8 cellular contexts compared by ENCODE assay signal in the genomic region with DNA sequence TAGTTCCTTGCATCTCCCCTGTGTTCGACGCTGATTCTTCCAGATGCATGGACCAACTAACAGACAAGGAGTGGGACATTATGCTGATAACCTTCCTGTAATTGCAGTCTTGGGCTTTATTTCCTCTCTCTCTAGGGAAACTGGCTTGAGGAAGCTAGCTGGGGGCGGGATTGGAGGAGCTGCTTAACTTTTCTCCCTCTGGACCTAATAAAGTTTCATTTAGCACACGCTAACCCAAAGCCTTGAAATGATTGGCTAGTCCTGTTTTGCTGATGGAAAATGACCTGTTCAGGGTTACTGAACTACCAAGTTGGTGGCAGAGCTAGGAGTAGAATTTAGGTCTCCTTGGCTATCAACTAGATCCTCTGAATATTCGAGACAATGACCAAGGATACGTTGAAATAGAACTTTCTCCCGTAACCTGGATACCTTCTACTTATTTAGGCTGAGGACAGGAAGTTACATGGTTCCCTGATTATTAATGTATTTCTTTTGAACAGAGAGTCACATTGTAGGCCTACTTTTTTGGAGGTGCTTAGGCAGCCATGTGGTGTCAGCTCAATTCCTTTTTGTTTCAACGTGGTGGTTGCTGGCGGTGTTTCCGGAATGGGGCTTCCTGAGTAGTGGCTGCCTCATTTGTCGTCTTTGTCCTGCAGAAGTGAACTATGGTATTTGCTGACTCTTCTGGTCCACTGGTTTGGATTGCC. TPM values are rescaled to one million over a fixed set of nuclear protein-coding genes. Genes with fewer than 3 reads are reported as not detected.
DNase-seq lines count a peak whose midpoint lies in the region; TF ChIP-seq lines count a peak whose summit lies in the region.

No MANE protein-coding gene starts in this region.

- POLR2A ChIA-PET in BJ (lab: Charles Lee), result no interaction called here

- H3K27me3 ChIP-seq in BJ (ENCODE audit: control insufficient read depth, insufficient read depth, low read length) (no peaks in the 10 kb centered on the region), Karpas-422 (ENCODE audit: low read length) (no peaks in the 10 kb centered on the region), muscle layer of duodenum (ENCODE audit: low read depth, low read length) (no peaks in the 10 kb centered on the region), ovary (no peaks in the 10 kb centered on the region)

- peaks cover 45% of the 10 kb centered on the region for H3K4me1 ChIP-seq in Karpas-422 (ENCODE audit: low read length)
- peaks cover 10 to 32% of the 10 kb centered on the region in 2 donors for H3K4me1 ChIP-seq in muscle layer of duodenum (ENCODE audit: control insufficient read depth in 1 of 2, insufficient read depth in 2 of 2, low read length in 2 of 2)
- peaks cover 3% of the 10 kb centered on the region for H3K4me1 ChIP-seq in ovary (ENCODE audit: insufficient read depth)

- H2AFZ ChIP-seq in Karpas-422 (ENCODE audit: low read length), result no peak overlapping the region

- H3K4me2 ChIP-seq in Karpas-422 (ENCODE audit: low read depth, low read length, poor library complexity, severe bottlenecking), result peak overlapping the region; percentile 77

- H4K20me1 ChIP-seq in Karpas-422 (ENCODE audit: insufficient read depth, low read depth, low read length), result peaks cover 46% of the 10 kb centered on the region

- intact Hi-C loops in ovary (cut with DNase I), result no loop called here

- CTCF ChIA-PET in BJ (lab: Yijun Ruan, JAX), result interaction anchor here (1.0 kb wide), 1 partner anchor 19 kb away, joined by 3 read pairs; no protein-coding TSS in a partner anchor

- H3K9me3 ChIP-seq in Karpas-422 (ENCODE audit: low read length) (no peaks in the 10 kb centered on the region), muscle layer of duodenum (ENCODE audit: control insufficient read depth in 1 of 2, low read length in 2 of 2) (no peaks in the 10 kb centered on the region), ovary (no peaks in the 10 kb centered on the region)

- in situ Hi-C loops in astrocyte of the spinal cord (cut with HindIII; ENCODE audit: low sequenced_read_pairs), result no loop called here

- TF ChIP-seq POLR2A in ovary (IDR thresholded peaks at IDR 0.05), result no peak

- TF ChIP-seq EP300 in ovary (IDR thresholded peaks at IDR 0.05), result no peak

- H3K4me3 ChIP-seq in BJ (ENCODE audit: low read depth, low read length) (peak overlapping the region; percentile 86), Karpas-422 (ENCODE audit: low read length) (peak overlapping the region; percentile 91), astrocyte of the spinal cord (ENCODE audit: low read depth, low read length) (peak overlapping the region; percentile 90), muscle layer of duodenum (ENCODE audit: low read depth in 1 of 2, low read length in 2 of 2) (peak overlapping the region; percentile 80 to 85), ovary (no peak overlapping the region)

- H3K79me2 ChIP-seq in Karpas-422 (ENCODE audit: low read length), result peaks cover 67% of the 10 kb centered on the region

- H3K9ac ChIP-seq in Karpas-422 (ENCODE audit: low read length), result peak overlapping the region; percentile 94

- no peak overlapping the region for H3K27ac ChIP-seq in Karpas-422 (ENCODE audit: low read length)
- peak overlapping the region; percentile 99 for H3K27ac ChIP-seq in muscle layer of duodenum (ENCODE audit: low read length)
- H3K27ac ChIP-seq in ovary, result no peak overlapping the region

- no peak for TF ChIP-seq CTCF in BJ (IDR thresholded peaks at IDR 0.05; ENCODE audit: insufficient read depth, low read depth, low read length)
- TF ChIP-seq CTCF in astrocyte of the spinal cord (IDR thresholded peaks at IDR 0.05; ENCODE audit: low read depth, low read length), result no peak
- TF ChIP-seq CTCF in ovary (IDR thresholded peaks at IDR 0.05), result no peak

- DNase-seq in BJ (ENCODE audit: low read depth) (no peak), Karpas-422 (no peak), astrocyte of the spinal cord (ENCODE audit: low read depth, low spot score) (no peak), ovary (no peak), AML-193 (lab: John Stamatoyannopoulos, UW) (no peak), ecto neural progenitor cell (ENCODE audit: low spot score) (no peak), NCI-H524 (lab: John Stamatoyannopoulos, UW) (no peak)

- 54 to 66% (median 63%) methylated on average over 11 of the region's 11 CpGs for WGBS in ovary, 3 donors

- H3K36me3 ChIP-seq in BJ (ENCODE audit: control insufficient read depth, insufficient read depth, low read length) (peaks cover 1% of the 10 kb centered on the region; the same call in 1 of the 2 replicates), Karpas-422 (ENCODE audit: insufficient read depth, low read length) (peaks cover 37% of the 10 kb centered on the region), muscle layer of duodenum (ENCODE audit: control insufficient read depth in 1 of 2, insufficient read depth in 2 of 2, low read length in 2 of 2) (no peaks in the 10 kb centered on the region), ovary (no peaks in the 10 kb centered on the region)

- H3K9me2 ChIP-seq in Karpas-422 (replicated peaks; ENCODE audit: insufficient read depth, low read length), result no peaks in the 10 kb centered on the region

RNA-seq across cellular contexts. Expression of a gene that starts 2.0 kb away (rescaled TPM):
- 474 and 622 TPM in 2 replicates for polyA plus RNA-seq in BJ (2011; rRNA removed)
- 106 and 196 TPM in 2 replicates for polyA minus RNA-seq in BJ (2011; rRNA and poly(A)+ RNA removed)
- 299 and 337 TPM in 2 replicates for total RNA-seq in Karpas-422 (2014; rRNA removed; shearing (Covaris generic); ENCODE audit: low replicate concordance)
- total RNA-seq in ovary, result 100 to 1,000 TPM in 6 of 7 donors, 10 to 100 TPM in 1; 73.6 to 216 (median 132) TPM
- 100 to 1,000 TPM in 1 of 2 donors, 10 to 100 TPM in 1; 72.5 to 251 TPM for polyA plus RNA-seq in ovary

RNA-seq across cellular contexts. Expression of a gene that starts 33.4 kb away (rescaled TPM):
- polyA plus RNA-seq in BJ (2011; rRNA removed), result 11.9 and 21.1 TPM in 2 replicates
- polyA minus RNA-seq in BJ (2011; rRNA and poly(A)+ RNA removed), result 7.9 and 10.7 TPM in 2 replicates
- 1.0 and 4.8 TPM in 2 replicates for total RNA-seq in Karpas-422 (2014; rRNA removed; shearing (Covaris generic); ENCODE audit: low replicate concordance)
- 10 to 100 TPM; 15.0 to 26.9 (median 18.3) TPM for total RNA-seq in ovary
- polyA plus RNA-seq in ovary, result 10 to 100 TPM; 14.3 to 22.9 TPM
